Comparison of ENCODE assay signal across 9 cellular contexts in genomic region chr10:110815354-110816004, GRCh38. TPM values are rescaled to one million over a fixed set of nuclear protein-coding genes. Genes with fewer than 3 reads are reported as not detected.
A peak's percentile ranks its signal among the peaks of the same experiment; 100 is the strongest.
DNase-seq lines count a peak whose midpoint lies in the region; ATAC-seq and TF ChIP-seq lines count a peak whose summit lies in the region.
"Had no signal": no experiment of that assay in that cellular context is flagged by ENCODE, and none has a peak within 500 bp of the region (broad histone marks: within the 10 kb centered on the region; RNA-seq: fewer than 3 reads in every experiment).

No MANE protein-coding gene starts in this region.

- CTCF ChIA-PET in activated B cell treated with CpG ODN at 0.5 μM for 24 hours (lab: Charles Lee), result no interaction called here

- no peaks in the 10 kb centered on the region for H3K9me3 Mint-ChIP-seq in activated B cell treated with CpG ODN at 0.5 μM for 24 hours
- H3K9me3 Mint-ChIP-seq in stimulated activated naive CD8-positive, alpha-beta T cell treated with anti-CD3 and anti-CD28 coated beads, Interleukin-15, amount 100 ng/mL, for 72 hours, result no peaks in the 10 kb centered on the region

- intact Hi-C loops in Right ventricle myocardium inferior (cut with DNase I), result loop anchor here (5.0 kb wide), 1 partner anchor 57 kb away; the partner anchor contains the start of gene PDCD4
- intact Hi-C loops in cardiac septum (cut with DNase I), result no loop called here
- intact Hi-C loops in activated B cell treated with CpG ODN at 0.5 μM for 24 hours (cut with micrococcal nuclease), result no loop called here
- intact Hi-C loops in posterior vena cava (cut with DNase I), result loop anchor here in 1 of 2 donors (5.0 kb wide), 1 partner anchor 52 kb away; no protein-coding TSS in a partner anchor

- no peak overlapping the region for H3K27ac ChIP-seq in coronary artery

- no peak overlapping the region for H3K4me3 ChIP-seq in coronary artery

- DNase-seq in Right ventricle myocardium inferior (ENCODE audit: missing footprints) (no peak), cardiac septum (ENCODE audit: low spot score) (no peak), activated B cell treated with CpG ODN at 0.5 μM for 24 hours (no peak), hippocampal formation (lab: John Stamatoyannopoulos, UW) (no peak), coronary artery (ENCODE audit: low spot score) (no peak), posterior vena cava (ENCODE audit: low spot score) (no peak)
- DNase-seq in stimulated activated naive CD8-positive, alpha-beta T cell treated with anti-CD3 and anti-CD28 coated beads, Interleukin-15, amount 100 ng/mL, for 72 hours, result peak; percentile 30 to 51
- DNase-seq: AML-193 had no signal

- POLR2A ChIA-PET in activated B cell treated with CpG ODN at 0.5 μM for 24 hours (lab: Charles Lee), result no interaction called here

- H3K4me1 Mint-ChIP-seq in activated B cell treated with CpG ODN at 0.5 μM for 24 hours, result peaks cover 26% of the 10 kb centered on the region
- H3K4me1 Mint-ChIP-seq in stimulated activated naive CD8-positive, alpha-beta T cell treated with anti-CD3 and anti-CD28 coated beads, Interleukin-15, amount 100 ng/mL, for 72 hours, result peaks cover 64% of the 10 kb centered on the region

- H3K27ac Mint-ChIP-seq in activated B cell treated with CpG ODN at 0.5 μM for 24 hours, result peak overlapping the region; percentile 35
- H3K27ac Mint-ChIP-seq in stimulated activated naive CD8-positive, alpha-beta T cell treated with anti-CD3 and anti-CD28 coated beads, Interleukin-15, amount 100 ng/mL, for 72 hours, result peak overlapping the region; percentile 77 to 96

- no peak overlapping the region for H3K4me3 Mint-ChIP-seq in activated B cell treated with CpG ODN at 0.5 μM for 24 hours
- H3K4me3 Mint-ChIP-seq in stimulated activated naive CD8-positive, alpha-beta T cell treated with anti-CD3 and anti-CD28 coated beads, Interleukin-15, amount 100 ng/mL, for 72 hours, result peak overlapping the region; percentile 18 to 63

- TF ChIP-seq CTCF in activated B cell treated with CpG ODN at 0.5 μM for 24 hours (IDR thresholded peaks at IDR 0.05) (no peak), coronary artery (IDR thresholded peaks at IDR 0.05) (no peak)

- no peaks in the 10 kb centered on the region for H3K27me3 Mint-ChIP-seq in activated B cell treated with CpG ODN at 0.5 μM for 24 hours
- no peaks in the 10 kb centered on the region for H3K27me3 Mint-ChIP-seq in stimulated activated naive CD8-positive, alpha-beta T cell treated with anti-CD3 and anti-CD28 coated beads, Interleukin-15, amount 100 ng/mL, for 72 hours

- ATAC-seq in Right ventricle myocardium inferior (peak; percentile 58), HG02763 (IDR thresholded peaks at IDR 0.05; ENCODE audit: unreplicated experiment) (peak; percentile 43), activated B cell treated with CpG ODN at 0.5 μM for 24 hours (ENCODE audit: low read depth) (peak; percentile 65)
- ATAC-seq in stimulated activated naive CD8-positive, alpha-beta T cell treated with anti-CD3 and anti-CD28 coated beads, Interleukin-15, amount 100 ng/mL, for 72 hours, result peak; percentile 97

- no peaks in the 10 kb centered on the region for H3K36me3 Mint-ChIP-seq in activated B cell treated with CpG ODN at 0.5 μM for 24 hours (ENCODE audit: low read depth)

RNA-seq across cellular contexts. Expression of gene PDCD4, which starts 56.2 kb away (rescaled TPM):
- total RNA-seq in Right ventricle myocardium inferior (71.6 TPM), cardiac septum (42.0 TPM), activated B cell treated with CpG ODN at 0.5 μM for 24 hours (143 and 145 TPM in 2 replicates), posterior vena cava (10 to 100 TPM; 54.9 to 55.0 TPM)

Comparison
In these comparisons a context has a peak if more than half of its experiments do, and no peak if none do; other contexts are left out.
1. ATAC-seq: peak in every context shown above with its lines; median percentile 97 in stimulated activated naive CD8-positive, alpha-beta T cell treated with anti-CD3 and anti-CD28 coated beads, Interleukin-15, amount 100 ng/mL, for 72 hours; 65 in activated B cell treated with CpG ODN at 0.5 μM for 24 hours; 58 in Right ventricle myocardium inferior; 43 in HG02763.
2. DNase-seq: peak in stimulated activated naive CD8-positive, alpha-beta T cell treated with anti-CD3 and anti-CD28 coated beads, Interleukin-15, amount 100 ng/mL, for 72 hours (2 of 2); none in Right ventricle myocardium inferior (single experiment), cardiac septum (single experiment), activated B cell treated with CpG ODN at 0.5 μM for 24 hours (single experiment), hippocampal formation (0 of 2), coronary artery (single experiment) and posterior vena cava (single experiment).